In the genomic region with DNA sequence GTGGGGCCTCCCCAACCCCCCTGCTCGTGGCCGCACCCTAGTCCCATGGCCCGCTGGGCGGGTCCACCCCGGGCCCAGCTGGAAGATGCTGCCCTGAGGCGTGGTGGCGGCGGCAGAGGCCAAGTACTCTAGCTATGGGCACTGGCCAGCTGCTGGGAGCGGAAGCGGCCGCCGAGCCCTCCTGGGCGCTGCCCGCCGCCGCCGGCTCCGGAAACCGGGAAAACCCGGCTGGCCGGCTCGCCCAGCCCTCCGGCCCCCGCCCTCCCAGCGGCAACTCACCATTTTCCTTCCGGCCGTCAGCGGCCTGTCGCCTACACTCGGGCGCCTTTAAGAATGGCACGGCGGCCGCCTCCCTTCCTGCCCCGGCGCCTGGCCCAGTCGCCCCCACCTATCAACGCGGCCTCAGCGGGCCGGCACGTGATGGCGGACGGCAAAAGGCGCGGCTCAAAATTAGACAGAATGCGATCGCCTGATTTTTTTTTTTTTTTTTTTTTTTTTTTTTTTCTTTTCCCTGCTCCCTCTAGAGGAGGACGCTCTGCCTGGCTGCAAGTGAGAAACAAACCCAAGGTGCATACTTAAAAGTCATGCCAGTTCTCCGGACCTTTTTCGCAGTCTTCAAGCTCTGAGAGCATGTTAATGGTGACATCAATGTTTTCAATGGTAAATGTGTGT, we compare ENCODE assay signal across 8 cellular contexts. TPM values are rescaled to one million over a fixed set of nuclear protein-coding genes. Genes with fewer than 3 reads are reported as not detected.
A peak's percentile ranks its signal among the peaks of the same experiment; 100 is the strongest.
DNase-seq lines count a peak whose midpoint lies in the region; ATAC-seq, FAIRE-seq and TF ChIP-seq lines count a peak whose summit lies in the region.

Gene GMFB (minus strand): TSS at position 335 of the 672 bp plus-strand sequence. CDS start 53 bp downstream, at position 282.

- intact Hi-C loops in endothelial cell of umbilical vein (cut with micrococcal nuclease), result loop anchor here (1.0 to 2.0 kb wide), 5 partner anchors 21 to 166 kb away; partner anchors contain the start of genes CGRRF1 and CNIH1

- H3K27ac ChIP-seq in OCI-LY3 (ENCODE audit: low read length), result peak within 1 kb of the TSS; percentile 51
- peak within 1 kb of the TSS; percentile 97 for H3K27ac ChIP-seq in endothelial cell of umbilical vein (ENCODE audit: insufficient read depth, low read depth, low read length)

- TF ChIP-seq CTCF in OCI-LY3 (IDR thresholded peaks at IDR 0.05; ENCODE audit: low read depth, low read length), result no peak
- TF ChIP-seq CTCF in endothelial cell of umbilical vein (IDR thresholded peaks at IDR 0.05; ENCODE audit: extremely low read depth in 1 of 2, insufficient read depth in 1 of 2, low read depth in 1 of 2, low read length in 2 of 2), result peak; percentile 28 to 58

- H2AFZ ChIP-seq in OCI-LY3 (ENCODE audit: low read depth, low read length) (peak within 1 kb of the TSS; percentile 94), endothelial cell of umbilical vein (ENCODE audit: low read depth, low read length) (peak within 1 kb of the TSS; percentile 96)

- DNase-seq in DMS114 treated with DMSO at 0.1 percent for 48 hours (lab: John Stamatoyannopoulos, UW; ENCODE audit: unreplicated experiment), result peak; percentile 76
- peak; percentile 70 for DNase-seq in HuH-7.5 (ENCODE audit: low spot score)
- DNase-seq in activated CD8-positive, alpha-beta memory T cell treated with anti-CD3 and anti-CD28 coated beads, Interleukin-2, amount 50 U/mL, for 48 hours, result peak; percentile 92
- peak; percentile 95 for DNase-seq in endothelial cell of umbilical vein (ENCODE audit: low read depth, low spot score)
- DNase-seq in stimulated activated CD8-positive, alpha-beta memory T cell treated with anti-CD3 and anti-CD28 coated beads, Interleukin-4, amount 100 ng/mL, for 1 hour (ENCODE audit: low read depth in 2 of 2, low spot score in 1 of 2), result peak; percentile 67 to 76

- FAIRE-seq in endothelial cell of umbilical vein (lab: Jason Lieb, UNC), result peak; percentile 72

- TF ChIP-seq POLR2A in endothelial cell of umbilical vein (IDR thresholded peaks at IDR 0.05; ENCODE audit: low read depth, low read length), result peak; percentile 95

- H3K36me3 ChIP-seq in OCI-LY3 (replicated peaks; ENCODE audit: low read depth, low read length) (no peaks in the 10 kb centered on the region), endothelial cell of umbilical vein (ENCODE audit: control insufficient read depth in 2 of 2, extremely low read depth in 1 of 2, insufficient read depth in 2 of 2, low read length in 2 of 2) (no peaks in the 10 kb centered on the region)

- H3K27me3 ChIP-seq in OCI-LY3 (ENCODE audit: low read depth, low read length) (no peaks in the 10 kb centered on the region), endothelial cell of umbilical vein (ENCODE audit: control insufficient read depth in 2 of 2, insufficient read depth in 2 of 2, low read length in 2 of 2) (no peaks in the 10 kb centered on the region), mononuclear cell (ENCODE audit: insufficient read depth, low read length) (no peaks in the 10 kb centered on the region)

- H4K20me1 ChIP-seq in OCI-LY3 (ENCODE audit: insufficient read depth, low read length) (peaks cover 14% of the 10 kb centered on the region), endothelial cell of umbilical vein (replicated peaks; ENCODE audit: control insufficient read depth, extremely low read depth, insufficient read depth, low read length) (no peaks in the 10 kb centered on the region)

- H3K9ac ChIP-seq in OCI-LY3 (ENCODE audit: low read length) (peak within 1 kb of the TSS; percentile 92), endothelial cell of umbilical vein (replicated peaks; ENCODE audit: extremely low read depth, insufficient read depth, low read length) (peak within 1 kb of the TSS; percentile 96)

- H3K4me2 ChIP-seq in OCI-LY3 (ENCODE audit: low read length), result peak within 1 kb of the TSS; percentile 68
- peak within 1 kb of the TSS; percentile 80 for H3K4me2 ChIP-seq in endothelial cell of umbilical vein (ENCODE audit: insufficient read depth, low read length)

- H3K4me1 ChIP-seq in OCI-LY3 (ENCODE audit: low read length) (peaks cover 25% of the 10 kb centered on the region), endothelial cell of umbilical vein (ENCODE audit: control insufficient read depth, extremely low read depth, insufficient read depth, low read length) (peaks cover 13% of the 10 kb centered on the region), mononuclear cell (ENCODE audit: insufficient read depth, low read length) (peaks cover 54% of the 10 kb centered on the region)

- H3K79me2 ChIP-seq in OCI-LY3 (ENCODE audit: low read length) (peaks cover 58% of the 10 kb centered on the region), endothelial cell of umbilical vein (ENCODE audit: control insufficient read depth, insufficient read depth, low read length) (peaks cover 32% of the 10 kb centered on the region)

- no TSS peak for BruUV-seq in endothelial cell of umbilical vein (replicated peaks; lab: Mats Ljungman, UMichigan)

- dilution Hi-C loops in endothelial cell of umbilical vein (cut with MboI; ENCODE audit: extremely low pct_ligation_motif_present, low sequenced_read_pairs), result no loop called here

- POLR2A ChIA-PET in endothelial cell of umbilical vein (lab: Charles Lee), result interaction anchor here (0.7 to 1.4 kb wide), 3 partner anchors 16 to 195 kb away, joined by 3 to 7 read pairs (median 4); partner anchors contain the start of gene CGRRF1

- no peaks in the 10 kb centered on the region for H3K9me1 ChIP-seq in endothelial cell of umbilical vein (replicated peaks; ENCODE audit: control insufficient read depth, extremely low read depth, insufficient read depth, low read length)

- H3K9me3 ChIP-seq in OCI-LY3 (ENCODE audit: insufficient read depth, low read length) (no peaks in the 10 kb centered on the region), endothelial cell of umbilical vein (replicated peaks; ENCODE audit: control insufficient read depth, insufficient read depth, low read length) (no peaks in the 10 kb centered on the region), mononuclear cell (ENCODE audit: low read depth, low read length) (no peaks in the 10 kb centered on the region)

- ATAC-seq in GM21526 (IDR thresholded peaks at IDR 0.05; ENCODE audit: low FRiP score, unreplicated experiment), result peak; percentile 88

- CTCF ChIA-PET in endothelial cell of umbilical vein (lab: Charles Lee), result interaction anchor here (1.2 to 2.1 kb wide), 5 partner anchors 15 to 284 kb away, joined by 5 to 14 read pairs (median 5); partner anchors contain the start of genes CDKN3 and CGRRF1

- H3K4me3 ChIP-seq in OCI-LY3 (ENCODE audit: low read length) (peak within 1 kb of the TSS; percentile 94), endothelial cell of umbilical vein (replicated peaks in 1 of 3; ENCODE audit: insufficient read depth in 1 of 3, low read depth in 1 of 3, low read length in 3 of 3) (peak within 1 kb of the TSS; percentile 72 to 91 (median 81)), mononuclear cell (ENCODE audit: low read length) (peak within 1 kb of the TSS; percentile 97)

TF ChIP-seq in endothelial cell of umbilical vein, 7 proteins besides CTCF, POLR2A, EP300 and RAD21:
- peak; percentile 99 for TF ChIP-seq POLR2AphosphoS5 (IDR thresholded peaks at IDR 0.05; ENCODE audit: insufficient read depth, low read depth, low read length)
- peak; percentile 73 for TF ChIP-seq FOS (IDR thresholded peaks at IDR 0.05; ENCODE audit: borderline replicate concordance, insufficient read depth, low read length)
- TF ChIP-seq JUN (IDR thresholded peaks at IDR 0.05; ENCODE audit: borderline replicate concordance, insufficient read depth, insufficient read length, low read depth), result no peak
- TF ChIP-seq, protein P1, sequence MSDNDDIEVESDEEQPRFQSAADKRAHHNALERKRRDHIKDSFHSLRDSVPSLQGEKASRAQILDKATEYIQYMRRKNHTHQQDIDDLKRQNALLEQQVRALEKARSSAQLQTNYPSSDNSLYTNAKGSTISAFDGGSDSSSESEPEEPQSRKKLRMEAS (IDR thresholded peaks at IDR 0.05; ENCODE audit: insufficient read depth, insufficient read length), result peak; percentile 89
- TF ChIP-seq GATA2 (IDR thresholded peaks at IDR 0.05; ENCODE audit: insufficient read depth, insufficient read length, low read depth, low read length), result peak; percentile 10
- TF ChIP-seq EZH2 (IDR thresholded peaks at IDR 0.05; ENCODE audit: borderline replicate concordance, low read depth, low read length, severe bottlenecking), result no peak
- no peak for TF ChIP-seq MYC (IDR thresholded peaks at IDR 0.05; ENCODE audit: low read depth, low read length)

RNA-seq across cellular contexts. Expression of gene GMFB, which starts in this region (rescaled TPM):
- total RNA-seq in endothelial cell of umbilical vein (35.5 and 52.0 TPM in 2 replicates), mononuclear cell (68.3 TPM)
- 6.2 and 10.1 TPM in 2 replicates for polyA plus RNA-seq in endothelial cell of umbilical vein
- polyA plus RNA-seq in endothelial cell of umbilical vein (2011; cell fraction: cytosol; rRNA removed), result 10.5 and 10.7 TPM in 2 replicates
- 13.0 and 20.4 TPM in 2 replicates for polyA plus RNA-seq in endothelial cell of umbilical vein (2011; cell fraction: nucleus; rRNA removed)
- polyA plus RNA-seq in endothelial cell of umbilical vein (2012), result 22.2 and 34.5 TPM in 2 replicates
- polyA minus RNA-seq in endothelial cell of umbilical vein, result 11.9 and 15.9 TPM in 2 replicates
- 9.8 TPM for polyA minus RNA-seq in endothelial cell of umbilical vein (2011; cell fraction: cytosol; rRNA and poly(A)+ RNA removed)
- 26.6 and 28.1 TPM in 2 replicates for polyA minus RNA-seq in endothelial cell of umbilical vein (2011; cell fraction: nucleus; rRNA and poly(A)+ RNA removed)

Comparison
In these comparisons a context has a peak if more than half of its experiments do, and no peak if none do; other contexts are left out.
1. Peak in every context shown above with its lines: DNase-seq, ATAC-seq, H3K4me3 ChIP-seq and H3K27ac ChIP-seq.